12 cellular contexts compared by ENCODE assay signal in genomic region chr7:36563706-36564325, GRCh38.
DNase-seq lines count a peak whose midpoint lies in the region; ATAC-seq and TF ChIP-seq lines count a peak whose summit lies in the region.
"Had no signal": no experiment of that assay in that cellular context is flagged by ENCODE, and none has a peak within 500 bp of the region (broad histone marks: within the 10 kb centered on the region; RNA-seq: fewer than 3 reads in every experiment).

No MANE protein-coding gene starts in this region.

- H3K36me3 ChIP-seq in esophagus muscularis mucosa = no peaks in the 10 kb centered on the region
- H3K36me3 ChIP-seq in neural progenitor cell = no peaks in the 10 kb centered on the region

- no peak overlapping the region for H3K4me2 ChIP-seq in neural progenitor cell

- H3K4me3 ChIP-seq in NB4 (ENCODE audit: low read depth, low read length) (no peak overlapping the region), esophagus muscularis mucosa (no peak overlapping the region), neural progenitor cell (no peak overlapping the region)

- H2AFZ ChIP-seq in neural progenitor cell (replicated peaks) = peak overlapping the region; percentile 48

- H3K36me3 Mint-ChIP-seq in neural progenitor cell = no peaks in the 10 kb centered on the region

- no peak for TF ChIP-seq EP300 in esophagus muscularis mucosa (IDR thresholded peaks at IDR 0.05)

- intact Hi-C loops in esophagus muscularis mucosa (cut with DNase I) = no loop called here

- WGBS in esophagus muscularis mucosa = 9% methylated on average over 1 of the region's 1 CpG

- H3K9ac ChIP-seq in neural progenitor cell = no peak overlapping the region

- no peaks in the 10 kb centered on the region for H4K20me1 ChIP-seq in neural progenitor cell (ENCODE audit: low read depth)

- ATAC-seq in GM18511 (IDR thresholded peaks at IDR 0.05; ENCODE audit: unreplicated experiment) (no peak), HG02981 (IDR thresholded peaks at IDR 0.05; ENCODE audit: unreplicated experiment) (no peak)
- ATAC-seq: activated T-cell treated with anti-CD3 and anti-CD28 coated beads, Interleukin-2, amount 50 U/mL, for 72 hours; left lobe of liver had no signal

- H3K27ac ChIP-seq in esophagus muscularis mucosa (replicated peaks in 1 of 4) (peak overlapping the region in 3 of 4 donors; percentile 29 to 60 (median 34)), neural progenitor cell (no peak overlapping the region)

- H3K27me3 Mint-ChIP-seq in neural progenitor cell (ENCODE audit: insufficient read depth, low read depth) = no peaks in the 10 kb centered on the region
- H3K27me3 Mint-ChIP-seq: CD4-positive, alpha-beta T cell; stimulated activated naive CD8-positive, alpha-beta T cell treated with anti-CD3 and anti-CD28 coated beads, Interleukin-15, Interleukin-2, amounts not matched to agents 100 ng/mL and 50 ng/mL, for 24 hours had no signal

- TF ChIP-seq CTCF in NB4 (IDR thresholded peaks at IDR 0.05; ENCODE audit: low read depth, low read length) = no peak
- TF ChIP-seq CTCF in esophagus muscularis mucosa (IDR thresholded peaks at IDR 0.05) = no peak
- no peak for TF ChIP-seq CTCF in neural progenitor cell (IDR thresholded peaks at IDR 0.05)

- no peaks in the 10 kb centered on the region for H3K27me3 ChIP-seq in esophagus muscularis mucosa
- H3K27me3 ChIP-seq in neural progenitor cell = no peaks in the 10 kb centered on the region

- H3K4me1 Mint-ChIP-seq in neural progenitor cell = peaks cover 4% of the 10 kb centered on the region
- H3K4me1 Mint-ChIP-seq: nephron had no signal

- peak; percentile 11 for DNase-seq in EH (ENCODE audit: low read depth)
- peak; percentile 23 for DNase-seq in NB4 (ENCODE audit: low read depth)
- DNase-seq in esophagus muscularis mucosa (ENCODE audit: extremely low spot score) = no peak
- DNase-seq in neural progenitor cell (ENCODE audit: low spot score) = no peak
- no peak for DNase-seq in NCI-H774 (lab: John Stamatoyannopoulos, UW)
- DNase-seq: activated T-cell treated with anti-CD3 and anti-CD28 coated beads, Interleukin-2, amount 50 U/mL, for 72 hours; CD4-positive, alpha-beta T cell had no signal

- H3K9me3 ChIP-seq in esophagus muscularis mucosa = no peaks in the 10 kb centered on the region
- peaks cover 8% of the 10 kb centered on the region for H3K9me3 ChIP-seq in neural progenitor cell (ENCODE audit: low read depth)

- H3K79me2 ChIP-seq in neural progenitor cell (ENCODE audit: low read depth) = no peaks in the 10 kb centered on the region

- peaks cover 13 to 35% (median 31%) of the 10 kb centered on the region in 4 donors for H3K4me1 ChIP-seq in esophagus muscularis mucosa
- H3K4me1 ChIP-seq in neural progenitor cell = peaks cover 11% of the 10 kb centered on the region

- peaks cover 13% of the 10 kb centered on the region for H3K9me3 Mint-ChIP-seq in neural progenitor cell
- H3K9me3 Mint-ChIP-seq: stimulated activated naive CD8-positive, alpha-beta T cell treated with anti-CD3 and anti-CD28 coated beads, Interleukin-15, Interleukin-2, amounts not matched to agents 100 ng/mL and 50 ng/mL, for 24 hours had no signal

- no peak for TF ChIP-seq POLR2A in NB4 (IDR thresholded peaks at IDR 0.05; ENCODE audit: extremely low read depth, insufficient read length)
- no peak for TF ChIP-seq POLR2A in esophagus muscularis mucosa (IDR thresholded peaks at IDR 0.05; ENCODE audit: low read depth)

- no peaks in the 10 kb centered on the region for H3F3A ChIP-seq in neural progenitor cell (ENCODE audit: low read depth)

- no peak overlapping the region for H3K27ac Mint-ChIP-seq in neural progenitor cell
- H3K27ac Mint-ChIP-seq: activated T-cell treated with anti-CD3 and anti-CD28 coated beads, Interleukin-2, amount 50 U/mL, for 72 hours; CD4-positive, alpha-beta T cell; nephron; stimulated activated naive CD8-positive, alpha-beta T cell treated with anti-CD3 and anti-CD28 coated beads, Interleukin-15, Interleukin-2, amounts not matched to agents 100 ng/mL and 50 ng/mL, for 24 hours had no signal

- no peak overlapping the region for H3K4me3 Mint-ChIP-seq in neural progenitor cell
- H3K4me3 Mint-ChIP-seq: activated T-cell treated with anti-CD3 and anti-CD28 coated beads, Interleukin-2, amount 50 U/mL, for 72 hours; CD4-positive, alpha-beta T cell; nephron; stimulated activated naive CD8-positive, alpha-beta T cell treated with anti-CD3 and anti-CD28 coated beads, Interleukin-15, Interleukin-2, amounts not matched to agents 100 ng/mL and 50 ng/mL, for 24 hours had no signal

Comparison
In these comparisons a context has a peak if more than half of its experiments do, and no peak if none do; other contexts are left out.
1. DNase-seq: peak in EH (single experiment) and NB4 (single experiment); none in esophagus muscularis mucosa (single experiment), neural progenitor cell (single experiment) and NCI-H774 (single experiment).